ENCODE assay signal across 8 cellular contexts in the genomic region with DNA sequence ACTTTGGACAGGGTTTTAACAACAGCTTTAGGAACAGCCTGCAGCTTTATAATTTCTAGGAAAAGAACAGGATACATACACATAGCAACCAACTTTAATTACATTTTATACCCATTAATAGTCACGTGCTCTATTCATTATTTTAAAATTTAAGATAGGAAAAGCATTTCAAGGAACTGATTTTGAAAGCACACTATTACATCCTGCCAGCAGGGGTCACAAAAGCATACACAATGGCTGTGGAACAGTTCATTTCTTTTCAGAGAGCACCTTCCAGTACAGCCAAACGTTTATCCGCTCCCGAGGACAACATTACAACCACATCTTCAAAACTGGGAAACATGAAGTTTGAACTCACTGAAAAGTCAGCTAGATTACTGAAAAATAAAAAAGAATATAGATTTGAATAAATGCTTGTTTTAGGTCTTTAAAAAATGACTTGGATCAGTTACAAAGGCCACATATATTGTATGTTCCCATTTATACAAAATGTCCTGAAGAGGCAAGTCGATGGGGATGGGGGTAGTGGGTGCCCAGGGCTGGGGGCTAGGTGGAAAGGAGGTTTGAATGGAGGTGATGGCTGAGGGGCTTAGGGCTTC.
DNase-seq lines count a peak whose midpoint lies in the region; ATAC-seq and TF ChIP-seq lines count a peak whose summit lies in the region.

No MANE protein-coding gene starts in this region.

- no peaks in the 10 kb centered on the region for H3K9me3 Mint-ChIP-seq in stimulated activated effector memory CD8-positive, alpha-beta T cell treated with anti-CD3 and anti-CD28 coated beads, Interleukin-12 subunit alpha, Interleukin-12 subunit beta, amount 100 ng/mL, for 72 hours

- no peak for ATAC-seq in stimulated activated effector memory CD8-positive, alpha-beta T cell treated with anti-CD3 and anti-CD28 coated beads, Interleukin-12 subunit alpha, Interleukin-12 subunit beta, amount 100 ng/mL, for 72 hours

- H3K4me3 Mint-ChIP-seq in stimulated activated effector memory CD8-positive, alpha-beta T cell treated with anti-CD3 and anti-CD28 coated beads, Interleukin-12 subunit alpha, Interleukin-12 subunit beta, amount 100 ng/mL, for 72 hours, result no peak overlapping the region

- no peak overlapping the region for H3K4me3 ChIP-seq in AG09309 (ENCODE audit: control insufficient read depth, low read depth, low read length)

- DNase-seq in AG09309 (ENCODE audit: low read depth) (peak; percentile 16), NCI-H460 (ENCODE audit: extremely low read depth, low read depth) (peak; percentile 44), head of caudate nucleus (peak in 32 of 42 donors; percentile 16 to 83 (median 54)), retina (peak; percentile 65), posterior vena cava (ENCODE audit: low spot score) (no peak)
- DNase-seq in activated gamma-delta T cell treated with anti-CD3 and anti-CD28 coated beads, Interleukin-2, amount 50 U/mL, for 16 hours (ENCODE audit: low read depth), result peak; percentile 7
- DNase-seq in stimulated activated effector memory CD8-positive, alpha-beta T cell treated with anti-CD3 and anti-CD28 coated beads, Interleukin-12 subunit alpha, Interleukin-12 subunit beta, amount 100 ng/mL, for 72 hours (ENCODE audit: low spot score in 2 of 2), result no peak

- TF ChIP-seq CTCF in AG09309 (IDR thresholded peaks at IDR 0.05; ENCODE audit: control insufficient read depth, insufficient read depth, low read depth, low read length, missing control alignments) (peak; percentile 68), GM12873 (IDR thresholded peaks at IDR 0.05; ENCODE audit: insufficient read depth, low read depth, low read length, missing control alignments) (peak; percentile 72)

- no peaks in the 10 kb centered on the region for H3K4me1 Mint-ChIP-seq in stimulated activated effector memory CD8-positive, alpha-beta T cell treated with anti-CD3 and anti-CD28 coated beads, Interleukin-12 subunit alpha, Interleukin-12 subunit beta, amount 100 ng/mL, for 72 hours

- no peak overlapping the region for H3K27ac Mint-ChIP-seq in stimulated activated effector memory CD8-positive, alpha-beta T cell treated with anti-CD3 and anti-CD28 coated beads, Interleukin-12 subunit alpha, Interleukin-12 subunit beta, amount 100 ng/mL, for 72 hours

- H3K36me3 Mint-ChIP-seq in stimulated activated effector memory CD8-positive, alpha-beta T cell treated with anti-CD3 and anti-CD28 coated beads, Interleukin-12 subunit alpha, Interleukin-12 subunit beta, amount 100 ng/mL, for 72 hours, result no peaks in the 10 kb centered on the region

- intact Hi-C loops in head of caudate nucleus (cut with DNase I), result loop anchor here (5.0 kb wide), 2 partner anchors 585 to 600 kb away; no protein-coding TSS in a partner anchor
- intact Hi-C loops in posterior vena cava (cut with DNase I), result loop anchor here in 1 of 2 donors (5.0 kb wide), 1 partner anchor 585 kb away; no protein-coding TSS in a partner anchor

Comparison
In these comparisons a context has a peak if more than half of its experiments do, and no peak if none do; other contexts are left out.
1. DNase-seq: peak in AG09309 (single experiment), NCI-H460 (single experiment), activated gamma-delta T cell treated with anti-CD3 and anti-CD28 coated beads, Interleukin-2, amount 50 U/mL, for 16 hours (single experiment), head of caudate nucleus (32 of 42) and retina (single experiment); none in stimulated activated effector memory CD8-positive, alpha-beta T cell treated with anti-CD3 and anti-CD28 coated beads, Interleukin-12 subunit alpha, Interleukin-12 subunit beta, amount 100 ng/mL, for 72 hours (0 of 2) and posterior vena cava (single experiment).